1 cellular context compared by ENCODE assay signal in genomic region chr13:46571189-46571901, GRCh38.
TF ChIP-seq lines count a peak whose summit lies in the region.

No MANE protein-coding gene starts in this region.

TF ChIP-seq in H1, 55 proteins besides CTCF, POLR2A, EP300 and RAD21 (continued from another document):
- TF ChIP-seq USF2 (IDR thresholded peaks at IDR 0.05; ENCODE audit: low read length) (no peak), BACH1 (IDR thresholded peaks at IDR 0.05; ENCODE audit: low read length) (no peak), CEBPB (IDR thresholded peaks at IDR 0.05; ENCODE audit: low read depth, low read length) (no peak), TAF1 (IDR thresholded peaks at IDR 0.05; ENCODE audit: low read depth, low read length) (no peak), JUN (IDR thresholded peaks at IDR 0.05; ENCODE audit: low read depth, low read length) (no peak), CREB1 (IDR thresholded peaks at IDR 0.05) (no peak), POLR2AphosphoS5 (IDR thresholded peaks at IDR 0.05; ENCODE audit: low read depth, low read length) (no peak), ASH2L (IDR thresholded peaks at IDR 0.05; ENCODE audit: low read length) (no peak)
